Comparison of ENCODE assay signal across 7 cellular contexts in the genomic region with DNA sequence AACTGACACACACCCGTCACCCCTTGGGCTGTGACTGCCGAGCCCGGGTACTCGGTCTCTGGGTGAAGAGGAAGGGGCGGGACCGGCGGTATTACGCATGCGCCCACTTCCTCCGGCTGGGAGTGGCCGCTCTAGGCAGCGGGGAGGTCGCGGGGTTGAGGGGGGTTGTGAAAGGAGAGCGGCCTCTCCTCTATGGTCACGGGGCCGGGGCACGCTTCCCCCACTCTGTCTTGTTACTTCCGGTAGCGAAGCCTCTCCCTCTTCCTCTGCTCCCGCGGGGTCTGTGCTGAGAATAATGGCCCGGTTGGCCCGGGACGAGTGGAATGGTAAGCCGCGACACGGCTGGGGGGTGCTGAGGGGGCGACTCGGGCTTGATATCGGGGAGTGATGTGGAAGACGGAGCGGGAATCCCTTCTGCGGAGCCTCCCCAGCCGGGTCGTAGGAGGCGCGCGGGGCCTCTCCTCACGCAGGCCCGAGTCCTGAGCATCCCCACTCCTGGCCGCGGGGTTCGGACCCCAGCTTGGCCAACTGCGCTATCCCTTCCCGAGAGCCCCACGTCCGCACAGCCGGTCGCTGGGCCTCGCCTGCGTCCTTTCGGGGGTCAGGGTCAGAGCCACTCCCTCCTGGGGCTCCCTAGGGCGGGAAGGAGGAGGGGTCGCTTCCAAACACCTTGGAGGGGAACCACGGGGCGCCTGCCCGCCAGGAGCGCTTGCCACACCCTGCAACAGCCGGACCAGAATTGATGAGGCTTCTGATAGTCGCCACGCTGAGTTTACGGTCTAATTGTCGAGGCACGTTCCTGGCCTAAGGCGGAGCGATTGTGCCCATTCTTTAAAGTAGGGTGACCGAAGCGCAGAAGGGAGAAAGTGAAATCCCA. TPM values are rescaled to one million over a fixed set of nuclear protein-coding genes. Genes with fewer than 3 reads are reported as not detected.
DNase-seq lines count a peak whose midpoint lies in the region; ATAC-seq, FAIRE-seq and TF ChIP-seq lines count a peak whose summit lies in the region.

A gene with protein sequence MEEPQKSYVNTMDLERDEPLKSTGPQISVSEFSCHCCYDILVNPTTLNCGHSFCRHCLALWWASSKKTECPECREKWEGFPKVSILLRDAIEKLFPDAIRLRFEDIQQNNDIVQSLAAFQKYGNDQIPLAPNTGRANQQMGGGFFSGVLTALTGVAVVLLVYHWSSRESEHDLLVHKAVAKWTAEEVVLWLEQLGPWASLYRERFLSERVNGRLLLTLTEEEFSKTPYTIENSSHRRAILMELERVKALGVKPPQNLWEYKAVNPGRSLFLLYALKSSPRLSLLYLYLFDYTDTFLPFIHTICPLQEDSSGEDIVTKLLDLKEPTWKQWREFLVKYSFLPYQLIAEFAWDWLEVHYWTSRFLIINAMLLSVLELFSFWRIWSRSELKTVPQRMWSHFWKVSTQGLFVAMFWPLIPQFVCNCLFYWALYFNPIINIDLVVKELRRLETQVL (plus strand): TSS at position 259 of the 877 bp plus-strand sequence. CDS start 11,396 bp downstream, outside the sequence.

- H3K4me3 ChIP-seq in astrocyte of the cerebellum (ENCODE audit: low read depth, low read length): peak within 1 kb of the TSS; percentile 69

- DNase-seq in GM18507 (ENCODE audit: extremely low spot score, insufficient read length, low read depth) (peak; percentile 91), NCI-H2029 treated with DMSO at 0.1 percent for 48 hours (lab: John Stamatoyannopoulos, UW) (peak; percentile 94), T-helper 9 cell (peak; percentile 98), astrocyte of the cerebellum (ENCODE audit: low read depth) (peak; percentile 84), hepatic stellate cell (ENCODE audit: low spot score) (peak; percentile 98), renal cortical epithelial cell (ENCODE audit: low read depth) (peak; percentile 87)

- TF ChIP-seq CTCF in astrocyte of the cerebellum (IDR thresholded peaks at IDR 0.05; ENCODE audit: low read depth, low read length, missing control alignments): no peak

- peak; percentile 93 for FAIRE-seq in GM18507 (lab: Jason Lieb, UNC)

- ATAC-seq in HG02981 (IDR thresholded peaks at IDR 0.05; ENCODE audit: unreplicated experiment): peak; percentile 72

- in situ Hi-C loops in astrocyte of the cerebellum (cut with HindIII; ENCODE audit: low sequenced_read_pairs): no loop called here

RNA-seq across cellular contexts. Expression of the gene that starts here (rescaled TPM):
- total RNA-seq in renal cortical epithelial cell: 73.6 and 125 TPM in 2 replicates

Comparison
In these comparisons a context has a peak if more than half of its experiments do, and no peak if none do; other contexts are left out.
1. Peak in every context shown above with its lines: DNase-seq, ATAC-seq and H3K4me3 ChIP-seq.